ENCODE assay signal across 1 cellular context in the genomic region with DNA sequence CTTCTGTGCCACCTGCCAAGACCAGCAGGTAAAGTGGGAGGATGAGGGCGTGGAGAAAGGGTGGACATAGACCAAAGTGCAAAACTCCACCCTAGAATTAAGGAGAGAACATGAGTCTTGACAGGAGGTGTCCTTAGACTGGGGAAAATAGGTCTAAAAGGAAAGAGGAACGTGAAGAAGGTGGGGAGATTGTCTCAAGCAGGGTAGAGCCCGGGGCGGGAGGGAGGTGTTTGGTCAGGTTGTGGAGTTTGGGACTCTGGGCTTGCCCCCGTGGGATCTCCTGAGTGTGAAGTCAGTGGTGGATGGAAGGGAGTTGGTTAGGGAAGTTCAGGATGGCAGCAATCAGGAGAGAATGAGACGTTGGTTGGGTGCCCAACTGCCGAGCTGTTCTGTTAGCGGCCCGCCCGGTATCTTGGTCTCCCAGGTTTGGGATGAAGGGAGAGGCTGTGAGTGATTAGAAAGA.
TF ChIP-seq lines count a peak whose summit lies in the region.

No MANE protein-coding gene starts in this region.

TF ChIP-seq in K562, 482 proteins besides CTCF, POLR2A, EP300 and RAD21:
- 0 out of 2 replicates have a peak, but pooled peaks have one; percentile 25 for TF ChIP-seq ARID1B (IDR thresholded peaks at IDR 0.05)
- no peak for TF ChIP-seq SPI1 (IDR thresholded peaks at IDR 0.05; ENCODE audit: borderline replicate concordance, low read depth, low read length)
- TF ChIP-seq HLTF (IDR thresholded peaks at IDR 0.05) = 0 out of 2 replicates have a peak, but pooled peaks have one; percentile 47
- no peak for TF ChIP-seq HDAC3 (IDR thresholded peaks at IDR 0.05; ENCODE audit: borderline replicate concordance, partially characterized antibody)
- no peak for TF ChIP-seq TFAM (CRISPR knock-in tag; conservative IDR thresholded peaks at IDR 0.05)
- TF ChIP-seq SMARCA4 (IDR thresholded peaks at IDR 0.05) = peak; percentile 23; the same call in 1 of the 2 replicates
- TF ChIP-seq SMARCE1 (IDR thresholded peaks at IDR 0.05) = 0 out of 2 replicates have a peak, but pooled peaks have one; percentile 18
- TF ChIP-seq NFRKB (IDR thresholded peaks at IDR 0.05; ENCODE audit: low read depth) = 0 out of 2 replicates have a peak, but pooled peaks have one; percentile 14
- TF ChIP-seq ZKSCAN8 (CRISPR knock-in tag; IDR thresholded peaks at IDR 0.05) = no peak
- 0 out of 2 replicates have a peak, but pooled peaks have one; percentile 64 for TF ChIP-seq HDGF (IDR thresholded peaks at IDR 0.05)
- no peak for TF ChIP-seq TRIM24 (IDR thresholded peaks at IDR 0.05)
- TF ChIP-seq NCOA4 (IDR thresholded peaks at IDR 0.05; ENCODE audit: partially characterized antibody) = peak; percentile 66
- no peak for TF ChIP-seq MTA1 (IDR thresholded peaks at IDR 0.05; ENCODE audit: borderline replicate concordance)
- TF ChIP-seq ZKSCAN3 (CRISPR knock-in tag; IDR thresholded peaks at IDR 0.05) = no peak
- TF ChIP-seq LARP7 (IDR thresholded peaks at IDR 0.05) = 0 out of 2 replicates have a peak, but pooled peaks have one; percentile 41
- 0 out of 4 replicates have a peak, but pooled peaks of 1 of the 2 experiments have one; percentile 17 for TF ChIP-seq HDAC1 (IDR thresholded peaks at IDR 0.05)
- no peak for TF ChIP-seq HDAC2 (IDR thresholded peaks at IDR 0.05)
- TF ChIP-seq NCOA1 (IDR thresholded peaks at IDR 0.05; ENCODE audit: low read depth) = 0 out of 2 replicates have a peak, but pooled peaks have one; percentile 31
- TF ChIP-seq, protein P1, sequence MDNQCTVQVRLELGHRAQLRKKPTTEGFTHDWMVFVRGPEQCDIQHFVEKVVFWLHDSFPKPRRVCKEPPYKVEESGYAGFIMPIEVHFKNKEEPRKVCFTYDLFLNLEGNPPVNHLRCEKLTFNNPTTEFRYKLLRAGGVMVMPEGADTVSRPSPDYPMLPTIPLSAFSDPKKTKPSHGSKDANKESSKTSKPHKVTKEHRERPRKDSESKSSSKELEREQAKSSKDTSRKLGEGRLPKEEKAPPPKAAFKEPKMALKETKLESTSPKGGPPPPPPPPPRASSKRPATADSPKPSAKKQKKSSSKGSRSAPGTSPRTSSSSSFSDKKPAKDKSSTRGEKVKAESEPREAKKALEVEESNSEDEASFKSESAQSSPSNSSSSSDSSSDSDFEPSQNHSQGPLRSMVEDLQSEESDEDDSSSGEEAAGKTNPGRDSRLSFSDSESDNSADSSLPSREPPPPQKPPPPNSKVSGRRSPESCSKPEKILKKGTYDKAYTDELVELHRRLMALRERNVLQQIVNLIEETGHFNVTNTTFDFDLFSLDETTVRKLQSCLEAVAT (IDR thresholded peaks at IDR 0.05) = peak in 1 of 2 experiments; percentile 57; a peak in 1 of 4 replicates
- 0 out of 2 replicates have a peak, but pooled peaks have one; percentile 14 for TF ChIP-seq TCF3 (CRISPR knock-in tag; IDR thresholded peaks at IDR 0.05)
- 0 out of 2 replicates have a peak, but pooled peaks have one; percentile 26 for TF ChIP-seq CBFA2T3 (IDR thresholded peaks at IDR 0.05)
- TF ChIP-seq, protein P2, sequence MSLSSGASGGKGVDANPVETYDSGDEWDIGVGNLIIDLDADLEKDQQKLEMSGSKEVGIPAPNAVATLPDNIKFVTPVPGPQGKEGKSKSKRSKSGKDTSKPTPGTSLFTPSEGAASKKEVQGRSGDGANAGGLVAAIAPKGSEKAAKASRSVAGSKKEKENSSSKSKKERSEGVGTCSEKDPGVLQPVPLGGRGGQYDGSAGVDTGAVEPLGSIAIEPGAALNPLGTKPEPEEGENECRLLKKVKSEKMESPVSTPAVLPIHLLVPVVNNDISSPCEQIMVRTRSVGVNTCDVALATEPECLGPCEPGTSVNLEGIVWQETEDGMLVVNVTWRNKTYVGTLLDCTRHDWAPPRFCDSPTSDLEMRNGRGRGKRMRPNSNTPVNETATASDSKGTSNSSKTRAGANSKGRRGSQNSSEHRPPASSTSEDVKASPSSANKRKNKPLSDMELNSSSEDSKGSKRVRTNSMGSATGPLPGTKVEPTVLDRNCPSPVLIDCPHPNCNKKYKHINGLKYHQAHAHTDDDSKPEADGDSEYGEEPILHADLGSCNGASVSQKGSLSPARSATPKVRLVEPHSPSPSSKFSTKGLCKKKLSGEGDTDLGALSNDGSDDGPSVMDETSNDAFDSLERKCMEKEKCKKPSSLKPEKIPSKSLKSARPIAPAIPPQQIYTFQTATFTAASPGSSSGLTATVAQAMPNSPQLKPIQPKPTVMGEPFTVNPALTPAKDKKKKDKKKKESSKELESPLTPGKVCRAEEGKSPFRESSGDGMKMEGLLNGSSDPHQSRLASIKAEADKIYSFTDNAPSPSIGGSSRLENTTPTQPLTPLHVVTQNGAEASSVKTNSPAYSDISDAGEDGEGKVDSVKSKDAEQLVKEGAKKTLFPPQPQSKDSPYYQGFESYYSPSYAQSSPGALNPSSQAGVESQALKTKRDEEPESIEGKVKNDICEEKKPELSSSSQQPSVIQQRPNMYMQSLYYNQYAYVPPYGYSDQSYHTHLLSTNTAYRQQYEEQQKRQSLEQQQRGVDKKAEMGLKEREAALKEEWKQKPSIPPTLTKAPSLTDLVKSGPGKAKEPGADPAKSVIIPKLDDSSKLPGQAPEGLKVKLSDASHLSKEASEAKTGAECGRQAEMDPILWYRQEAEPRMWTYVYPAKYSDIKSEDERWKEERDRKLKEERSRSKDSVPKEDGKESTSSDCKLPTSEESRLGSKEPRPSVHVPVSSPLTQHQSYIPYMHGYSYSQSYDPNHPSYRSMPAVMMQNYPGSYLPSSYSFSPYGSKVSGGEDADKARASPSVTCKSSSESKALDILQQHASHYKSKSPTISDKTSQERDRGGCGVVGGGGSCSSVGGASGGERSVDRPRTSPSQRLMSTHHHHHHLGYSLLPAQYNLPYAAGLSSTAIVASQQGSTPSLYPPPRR (CRISPR knock-in tag; IDR thresholded peaks at IDR 0.05; ENCODE audit: borderline replicate concordance) = no peak
- peak; percentile 27; the same call in 1 of the 2 replicates for TF ChIP-seq TAL1 (IDR thresholded peaks at IDR 0.05)
- TF ChIP-seq, protein P3, sequence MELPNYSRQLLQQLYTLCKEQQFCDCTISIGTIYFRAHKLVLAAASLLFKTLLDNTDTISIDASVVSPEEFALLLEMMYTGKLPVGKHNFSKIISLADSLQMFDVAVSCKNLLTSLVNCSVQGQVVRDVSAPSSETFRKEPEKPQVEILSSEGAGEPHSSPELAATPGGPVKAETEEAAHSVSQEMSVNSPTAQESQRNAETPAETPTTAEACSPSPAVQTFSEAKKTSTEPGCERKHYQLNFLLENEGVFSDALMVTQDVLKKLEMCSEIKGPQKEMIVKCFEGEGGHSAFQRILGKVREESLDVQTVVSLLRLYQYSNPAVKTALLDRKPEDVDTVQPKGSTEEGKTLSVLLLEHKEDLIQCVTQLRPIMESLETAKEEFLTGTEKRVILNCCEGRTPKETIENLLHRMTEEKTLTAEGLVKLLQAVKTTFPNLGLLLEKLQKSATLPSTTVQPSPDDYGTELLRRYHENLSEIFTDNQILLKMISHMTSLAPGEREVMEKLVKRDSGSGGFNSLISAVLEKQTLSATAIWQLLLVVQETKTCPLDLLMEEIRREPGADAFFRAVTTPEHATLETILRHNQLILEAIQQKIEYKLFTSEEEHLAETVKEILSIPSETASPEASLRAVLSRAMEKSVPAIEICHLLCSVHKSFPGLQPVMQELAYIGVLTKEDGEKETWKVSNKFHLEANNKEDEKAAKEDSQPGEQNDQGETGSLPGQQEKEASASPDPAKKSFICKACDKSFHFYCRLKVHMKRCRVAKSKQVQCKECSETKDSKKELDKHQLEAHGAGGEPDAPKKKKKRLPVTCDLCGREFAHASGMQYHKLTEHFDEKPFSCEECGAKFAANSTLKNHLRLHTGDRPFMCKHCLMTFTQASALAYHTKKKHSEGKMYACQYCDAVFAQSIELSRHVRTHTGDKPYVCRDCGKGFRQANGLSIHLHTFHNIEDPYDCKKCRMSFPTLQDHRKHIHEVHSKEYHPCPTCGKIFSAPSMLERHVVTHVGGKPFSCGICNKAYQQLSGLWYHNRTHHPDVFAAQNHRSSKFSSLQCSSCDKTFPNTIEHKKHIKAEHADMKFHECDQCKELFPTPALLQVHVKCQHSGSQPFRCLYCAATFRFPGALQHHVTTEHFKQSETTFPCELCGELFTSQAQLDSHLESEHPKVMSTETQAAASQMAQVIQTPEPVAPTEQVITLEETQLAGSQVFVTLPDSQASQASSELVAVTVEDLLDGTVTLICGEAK (IDR thresholded peaks at IDR 0.05) = peak; percentile 61; the same call in 1 of the 2 replicates
- TF ChIP-seq, protein P3 (CRISPR knock-in tag; IDR thresholded peaks at IDR 0.05) = no peak
- TF ChIP-seq PHB2 (IDR thresholded peaks at IDR 0.05; ENCODE audit: low read depth) = no peak
- no peak for TF ChIP-seq ELF1 (tag; IDR thresholded peaks at IDR 0.05)
- TF ChIP-seq SMAD3 (CRISPR knock-in tag; conservative IDR thresholded peaks at IDR 0.05) = no peak
- no peak for TF ChIP-seq CBX1 (IDR thresholded peaks at IDR 0.05; ENCODE audit: low read depth)
- TF ChIP-seq, protein P4, sequence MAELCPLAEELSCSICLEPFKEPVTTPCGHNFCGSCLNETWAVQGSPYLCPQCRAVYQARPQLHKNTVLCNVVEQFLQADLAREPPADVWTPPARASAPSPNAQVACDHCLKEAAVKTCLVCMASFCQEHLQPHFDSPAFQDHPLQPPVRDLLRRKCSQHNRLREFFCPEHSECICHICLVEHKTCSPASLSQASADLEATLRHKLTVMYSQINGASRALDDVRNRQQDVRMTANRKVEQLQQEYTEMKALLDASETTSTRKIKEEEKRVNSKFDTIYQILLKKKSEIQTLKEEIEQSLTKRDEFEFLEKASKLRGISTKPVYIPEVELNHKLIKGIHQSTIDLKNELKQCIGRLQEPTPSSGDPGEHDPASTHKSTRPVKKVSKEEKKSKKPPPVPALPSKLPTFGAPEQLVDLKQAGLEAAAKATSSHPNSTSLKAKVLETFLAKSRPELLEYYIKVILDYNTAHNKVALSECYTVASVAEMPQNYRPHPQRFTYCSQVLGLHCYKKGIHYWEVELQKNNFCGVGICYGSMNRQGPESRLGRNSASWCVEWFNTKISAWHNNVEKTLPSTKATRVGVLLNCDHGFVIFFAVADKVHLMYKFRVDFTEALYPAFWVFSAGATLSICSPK (IDR thresholded peaks at IDR 0.05; ENCODE audit: borderline replicate concordance) = 0 out of 2 replicates have a peak, but pooled peaks have one; percentile 78
